Comparison of ENCODE assay signal across 24 cellular contexts in genomic region chr10:52135101-52135500, GRCh38.
"Had no signal": no experiment of that assay in that cellular context is flagged by ENCODE, and none has a peak within 500 bp of the region (broad histone marks: within the 10 kb centered on the region; RNA-seq: fewer than 3 reads in every experiment).

No MANE protein-coding gene starts in this region.

- H3K4me3 ChIP-seq: colonic mucosa, gastroesophageal sphincter, heart right ventricle, lower lobe of right lung, ovary, right lobe of liver, thoracic aorta, tibial nerve, upper lobe of right lung, uterus had no signal

- FAIRE-seq: endothelial cell of umbilical vein, small intestine had no signal

- H3K27ac ChIP-seq: colonic mucosa, gastroesophageal sphincter, heart right ventricle, lower lobe of right lung, ovary, right lobe of liver, thoracic aorta, tibial nerve, upper lobe of right lung, uterus had no signal

- H3K27me3 ChIP-seq: colonic mucosa, gastroesophageal sphincter, heart right ventricle, ovary, right lobe of liver, tibial nerve, upper lobe of right lung, uterus had no signal

- ATAC-seq: esophagus mucosa; gastroesophageal sphincter; heart right ventricle; left ventricle myocardium superior; lower lobe of right lung; natural killer cell; right lobe of liver; stimulated activated naive B cell treated with anti-CD40 and anti-IgM and Interleukin-4, amounts not matched to agents 10 μg/mL and 1 μg/mL and 100 μg/mL, for 72 hours; upper lobe of right lung had no signal

- H3K4me1 ChIP-seq: colonic mucosa, gastroesophageal sphincter, heart right ventricle, lower lobe of right lung, right lobe of liver, tibial nerve, upper lobe of right lung, uterus had no signal

- H3K36me3 ChIP-seq: colonic mucosa, gastroesophageal sphincter, lower lobe of right lung, ovary, right lobe of liver, tibial nerve, upper lobe of right lung, uterus had no signal

- DNase-seq: colonic mucosa; effector memory CD4-positive, alpha-beta T cell; foreskin fibroblast; heart right ventricle; hippocampal formation; islet precursor cell; kidney glomerular epithelial cell; left ventricle myocardium superior; lower lobe of right lung; natural killer cell; occipital lobe; ovary; right lobe of liver; small intestine; stimulated activated CD4-positive, alpha-beta T cell treated with anti-CD3 and anti-CD28 coated beads, Interleukin-15, amount 100 ng/mL, for 24 hours; stimulated activated CD4-positive, alpha-beta T cell treated with anti-CD3 and anti-CD28 coated beads, Interleukin-2, amount 100 ng/mL, for 48 hours; stimulated activated naive B cell treated with anti-CD40 and anti-IgM and Interleukin-4, amounts not matched to agents 10 μg/mL and 1 μg/mL and 100 μg/mL, for 72 hours; upper lobe of right lung; uterus had no signal

- H3K9me3 ChIP-seq: colonic mucosa, gastroesophageal sphincter, heart right ventricle, lower lobe of right lung, ovary, right lobe of liver, thoracic aorta, tibial nerve, upper lobe of right lung, uterus had no signal
